In the genomic region with DNA sequence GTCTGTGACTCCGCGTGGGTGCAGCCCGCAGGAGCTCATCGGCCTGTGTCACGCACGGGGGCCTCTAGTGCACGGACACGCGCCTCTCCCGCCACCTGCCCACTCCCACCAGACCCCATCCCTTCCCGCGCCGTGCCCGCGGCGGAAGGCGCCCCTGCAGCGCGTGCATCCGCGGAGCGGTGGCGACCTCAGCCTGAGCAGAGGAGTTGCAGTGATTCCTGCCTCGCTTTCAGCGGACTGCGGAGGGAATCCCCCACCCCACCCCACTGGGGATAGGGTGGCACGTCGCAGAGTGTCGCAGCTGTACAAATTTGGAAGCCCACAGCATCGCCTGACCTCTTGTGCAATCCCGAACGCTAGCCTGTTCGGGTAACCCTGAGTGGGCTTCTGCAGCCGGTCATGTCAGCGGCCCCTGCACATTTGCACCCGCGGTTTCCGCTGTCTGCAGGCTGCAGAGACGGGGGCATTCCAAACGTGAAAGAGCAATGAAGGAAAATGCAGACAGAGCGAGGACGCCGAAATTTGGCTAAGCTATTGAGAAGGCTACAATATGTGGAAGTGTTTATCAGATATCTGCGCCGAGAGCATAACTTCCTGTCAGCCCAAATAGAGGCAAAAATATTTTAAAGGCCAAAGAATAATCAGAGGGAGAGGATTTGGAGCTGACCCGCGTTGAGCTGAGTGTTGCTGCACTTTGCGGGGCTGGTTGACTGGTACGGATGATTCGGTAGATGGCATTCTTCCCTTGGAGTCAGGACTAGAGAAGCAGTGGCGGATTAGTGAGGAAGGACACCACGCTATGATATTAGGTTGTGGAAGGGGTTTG, we compare ENCODE assay signal across 1 cellular context.
A peak's percentile ranks its signal among the peaks of the same experiment; 100 is the strongest.
TF ChIP-seq lines count a peak whose summit lies in the region.

No MANE protein-coding gene starts in this region.

TF ChIP-seq in H1, 55 proteins besides CTCF, POLR2A, EP300 and RAD21:
- TF ChIP-seq PHF8 (conservative IDR thresholded peaks at IDR 0.05; ENCODE audit: low read depth, low read length) (no peak), EZH2 (IDR thresholded peaks at IDR 0.05; ENCODE audit: low read depth, low read length, severe bottlenecking) (peak; percentile 74), ATF3 (IDR thresholded peaks at IDR 0.05; ENCODE audit: insufficient read depth, low read depth, low read length) (no peak), YY1 (IDR thresholded peaks at IDR 0.05; ENCODE audit: low read depth, low read length) (no peak), TAF7 (optimal IDR thresholded peaks at IDR 0.05; ENCODE audit: borderline replicate concordance, low read depth, low read length) (no peak), CHD1 (IDR thresholded peaks at IDR 0.05; ENCODE audit: low read depth, low read length) (no peak), SP4 (IDR thresholded peaks at IDR 0.05; ENCODE audit: low read length) (no peak), MAFK (IDR thresholded peaks at IDR 0.05; ENCODE audit: low read depth, low read length) (no peak), NRF1 (IDR thresholded peaks at IDR 0.05; ENCODE audit: low read depth, low read length) (no peak), RNF2 (IDR thresholded peaks at IDR 0.05; ENCODE audit: borderline replicate concordance, low read depth, low read length, missing control alignments, poor library complexity, severe bottlenecking) (peak; percentile 60), BACH1 (IDR thresholded peaks at IDR 0.05; ENCODE audit: low read length) (0 out of 2 replicates have a peak, but pooled peaks have one; percentile 22), SUZ12 (IDR thresholded peaks at IDR 0.05; ENCODE audit: low read length) (peak; percentile 84), KDM1A (IDR thresholded peaks at IDR 0.05; ENCODE audit: borderline replicate concordance, low read length) (no peak), SIN3A (conservative IDR thresholded peaks at IDR 0.05 in 1 of 2, IDR thresholded peaks at IDR 0.05 in 1 of 2; ENCODE audit: low read depth in 1 of 2, low read length in 2 of 2) (0 out of 4 replicates have a peak, but pooled peaks have one; percentile 22 to 29), CHD2 (IDR thresholded peaks at IDR 0.05; ENCODE audit: low read length) (no peak), GTF2F1 (IDR thresholded peaks at IDR 0.05; ENCODE audit: borderline replicate concordance, low read depth, low read length) (no peak), RBBP5 (IDR thresholded peaks at IDR 0.05; ENCODE audit: borderline replicate concordance, low read depth, low read length) (0 out of 2 replicates have a peak, but pooled peaks have one; percentile 72), SP2 (IDR thresholded peaks at IDR 0.05; ENCODE audit: low read length) (no peak), HDAC2 (IDR thresholded peaks at IDR 0.05; ENCODE audit: borderline replicate concordance in 1 of 2, low read depth in 2 of 2, low read length in 2 of 2) (0 out of 4 replicates have a peak, but pooled peaks of 1 of the 2 experiments have one; percentile 11)
- TF ChIP-seq, protein P1, sequence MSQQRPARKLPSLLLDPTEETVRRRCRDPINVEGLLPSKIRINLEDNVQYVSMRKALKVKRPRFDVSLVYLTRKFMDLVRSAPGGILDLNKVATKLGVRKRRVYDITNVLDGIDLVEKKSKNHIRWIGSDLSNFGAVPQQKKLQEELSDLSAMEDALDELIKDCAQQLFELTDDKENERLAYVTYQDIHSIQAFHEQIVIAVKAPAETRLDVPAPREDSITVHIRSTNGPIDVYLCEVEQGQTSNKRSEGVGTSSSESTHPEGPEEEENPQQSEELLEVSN (IDR thresholded peaks at IDR 0.05) = peak; percentile 73
